ENCODE assay signal across 8 cellular contexts in the genomic region with DNA sequence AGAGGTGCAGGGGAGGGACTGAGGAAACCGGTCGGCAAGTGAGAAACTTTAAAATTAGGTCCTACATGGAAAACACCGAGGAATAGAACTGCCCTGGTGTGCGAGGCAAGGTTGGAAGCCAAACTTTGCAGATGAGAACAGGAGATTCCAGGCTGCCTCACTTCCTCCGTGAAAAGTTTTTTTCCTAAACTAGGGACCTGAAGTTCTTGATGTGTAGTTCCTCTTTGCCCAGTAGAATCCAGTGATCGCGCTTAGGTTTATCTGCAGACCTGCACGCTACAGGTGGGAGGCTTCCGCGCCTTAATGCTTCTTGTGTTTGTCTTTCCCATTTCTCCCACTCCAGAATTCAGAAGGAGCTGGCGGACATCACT. TPM values are rescaled to one million over a fixed set of nuclear protein-coding genes. Genes with fewer than 3 reads are reported as not detected.
DNase-seq lines count a peak whose midpoint lies in the region; ATAC-seq and TF ChIP-seq lines count a peak whose summit lies in the region.

No MANE protein-coding gene starts in this region.

- H2AK5ac ChIP-seq in trophoblast cell (ENCODE audit: low read length) = no peak overlapping the region

- H2BK120ac ChIP-seq in trophoblast cell (ENCODE audit: insufficient read depth, low read length, poor library complexity) = no peak overlapping the region

- TF ChIP-seq CTCF in cardiac muscle cell (IDR thresholded peaks at IDR 0.05; ENCODE audit: low read depth, low read length) (no peak), SK-N-SH (IDR thresholded peaks at IDR 0.05) (no peak), fibroblast of mammary gland (conservative IDR thresholded peaks at IDR 0.05; ENCODE audit: control insufficient read depth, insufficient read depth, low read depth, low read length) (no peak)

- peak overlapping the region; percentile 67 for H4K91ac ChIP-seq in trophoblast cell (ENCODE audit: low read depth, low read length)

- no peaks in the 10 kb centered on the region for H3K36me3 ChIP-seq in cardiac muscle cell
- H3K36me3 ChIP-seq in SK-N-SH (replicated peaks in 1 of 2; ENCODE audit: control insufficient read depth in 1 of 2, insufficient read depth in 2 of 2, low read length in 1 of 2) = peaks cover 17 to 25% of the 10 kb centered on the region in 2 experiments
- H3K36me3 ChIP-seq in trophoblast cell (ENCODE audit: control insufficient read depth in 1 of 2, insufficient read depth in 2 of 2, low read length in 2 of 2) = no peaks in the 10 kb centered on the region

- no peak overlapping the region for H2BK5ac ChIP-seq in trophoblast cell (ENCODE audit: low read depth, low read length, poor library complexity)

- intact Hi-C loops in Right ventricle myocardium inferior (cut with DNase I) = no loop called here

- peak overlapping the region; percentile 47 for H3K4me3 ChIP-seq in cardiac muscle cell
- peak overlapping the region; percentile 63 to 67 for H3K4me3 ChIP-seq in SK-N-SH (ENCODE audit: low read depth in 2 of 2, low read length in 1 of 2)
- H3K4me3 ChIP-seq in fibroblast of mammary gland (ENCODE audit: control insufficient read depth, low read depth, low read length) = peak overlapping the region; percentile 68
- H3K4me3 ChIP-seq in trophoblast cell (ENCODE audit: low read depth, low read length) = peak overlapping the region; percentile 74

- ATAC-seq in Right ventricle myocardium inferior (no peak), HG03457 (IDR thresholded peaks at IDR 0.05; ENCODE audit: unreplicated experiment) (no peak), GM18519 (IDR thresholded peaks at IDR 0.05; ENCODE audit: low FRiP score, unreplicated experiment) (no peak), HG02840 (IDR thresholded peaks at IDR 0.05; ENCODE audit: low FRiP score, unreplicated experiment) (no peak)

- no peak for DNase-seq in cardiac muscle cell (ENCODE audit: low read depth in 1 of 2, low spot score in 1 of 2)
- no peak for DNase-seq in Right ventricle myocardium inferior (ENCODE audit: missing footprints)
- DNase-seq in SK-N-SH = no peak
- no peak for DNase-seq in fibroblast of mammary gland (ENCODE audit: low read depth)
- peak in 1 of 2 donors; percentile 28 for DNase-seq in trophoblast cell

- peaks cover 22% of the 10 kb centered on the region for H3F3A ChIP-seq in SK-N-SH (replicated peaks; ENCODE audit: insufficient read depth)

- H3K4me2 ChIP-seq in SK-N-SH (peak overlapping the region; percentile 95), trophoblast cell (ENCODE audit: low read length) (peak overlapping the region; percentile 78)

- peak overlapping the region; percentile 52 for H4K8ac ChIP-seq in trophoblast cell (ENCODE audit: low read depth, low read length)

- H2AFZ ChIP-seq in SK-N-SH (ENCODE audit: low read depth) (peak overlapping the region; percentile 41; the same call in 1 of the 2 replicates), trophoblast cell (ENCODE audit: insufficient read depth, low read length, poor library complexity) (peak overlapping the region; percentile 5)

- H3K4me1 ChIP-seq in cardiac muscle cell (ENCODE audit: low read depth) (peaks cover 39% of the 10 kb centered on the region), SK-N-SH (ENCODE audit: control insufficient read depth in 1 of 2, insufficient read depth in 2 of 2, low read depth in 1 of 2, low read length in 1 of 2) (peaks cover 8 to 37% of the 10 kb centered on the region in 2 experiments; a peak in 2 of 4 replicates), trophoblast cell (ENCODE audit: control insufficient read depth in 1 of 2, insufficient read depth in 2 of 2, low read length in 2 of 2) (peaks cover 2 to 5% of the 10 kb centered on the region in 2 experiments)

- H2BK12ac ChIP-seq in trophoblast cell (ENCODE audit: low read length) = no peak overlapping the region

- H3K9ac ChIP-seq in SK-N-SH (peak overlapping the region; percentile 32; the same call in 1 of the 2 replicates), trophoblast cell (ENCODE audit: low read length) (peak overlapping the region; percentile 54)

- TF ChIP-seq EP300 in SK-N-SH (IDR thresholded peaks at IDR 0.05; ENCODE audit: borderline replicate concordance in 1 of 2, low read depth in 1 of 2, low read length in 1 of 2) = no peak

- H4K20me1 ChIP-seq in SK-N-SH (ENCODE audit: insufficient read depth) = peaks cover 17% of the 10 kb centered on the region

- peak overlapping the region; percentile 12 for H4K12ac ChIP-seq in trophoblast cell (ENCODE audit: low read depth, low read length)

- H3K27me3 ChIP-seq in cardiac muscle cell (no peaks in the 10 kb centered on the region), SK-N-SH (ENCODE audit: insufficient read depth) (no peaks in the 10 kb centered on the region), trophoblast cell (ENCODE audit: insufficient read depth, low read length) (no peaks in the 10 kb centered on the region)

- no peak for TF ChIP-seq RAD21 in SK-N-SH (IDR thresholded peaks at IDR 0.05; ENCODE audit: low read length)

- peaks cover 6% of the 10 kb centered on the region for H3K79me1 ChIP-seq in trophoblast cell (ENCODE audit: low read length)

- no peak overlapping the region for H3K23ac ChIP-seq in trophoblast cell (ENCODE audit: low read length)

- H3K4ac ChIP-seq in trophoblast cell (ENCODE audit: low read depth, low read length) = no peak overlapping the region

- H3K9me3 ChIP-seq in cardiac muscle cell (ENCODE audit: low read depth) (no peaks in the 10 kb centered on the region), SK-N-SH (no peaks in the 10 kb centered on the region), trophoblast cell (ENCODE audit: insufficient read depth, low read depth, low read length) (no peaks in the 10 kb centered on the region)

- peak overlapping the region; percentile 60 for H3K18ac ChIP-seq in trophoblast cell (ENCODE audit: low read length)

- H3K27ac ChIP-seq in cardiac muscle cell (peak overlapping the region; percentile 82), SK-N-SH (ENCODE audit: low read depth in 2 of 2, low read length in 1 of 2) (peak overlapping the region in 1 of 2 experiments; percentile 79; a peak in 2 of 4 replicates), trophoblast cell (ENCODE audit: low read depth, low read length) (no peak overlapping the region)

- CTCF ChIA-PET in SK-N-SH (lab: Yijun Ruan, JAX) = interaction anchor here (1.1 to 1.8 kb wide), 7 partner anchors 10 to 184 kb away, joined by 3 to 6 read pairs (median 4); no protein-coding TSS in a partner anchor

- peak overlapping the region; percentile 37 for H3K14ac ChIP-seq in trophoblast cell (ENCODE audit: low read length)

- WGBS in SK-N-SH (ENCODE audit: low lambda C conversion rate) = 51% methylated on average over 11 of the region's 11 CpGs
- no CpG with 5 or more reads among the region's 11 CpGs for WGBS in trophoblast cell (ENCODE audit: extremely low coverage, insufficient coverage, insufficient read length)

- POLR2A ChIA-PET in SK-N-SH (lab: Yijun Ruan, JAX) = interaction anchor here (2.6 kb wide), 1 partner anchor 106 kb away, joined by 17 read pairs; a partner anchor contains a TSS

- no peaks in the 10 kb centered on the region for H3K9me2 ChIP-seq in SK-N-SH

- H3K79me2 ChIP-seq in SK-N-SH (ENCODE audit: insufficient read depth) (peaks cover 70% of the 10 kb centered on the region), trophoblast cell (ENCODE audit: control insufficient read depth, insufficient read depth, low read length, poor library complexity) (peaks cover 12% of the 10 kb centered on the region)

TF ChIP-seq in SK-N-SH, 30 proteins besides CTCF, POLR2A, EP300 and RAD21 (continues in another document):
- TF ChIP-seq RCOR1 (IDR thresholded peaks at IDR 0.05; ENCODE audit: low read length) (no peak), GATA2 (CRISPR knock-in tag; IDR thresholded peaks at IDR 0.05) (no peak), GABPA (IDR thresholded peaks at IDR 0.05; ENCODE audit: low read depth) (no peak), NFIC (IDR thresholded peaks at IDR 0.05; ENCODE audit: borderline replicate concordance) (no peak), YY1 (IDR thresholded peaks at IDR 0.05; ENCODE audit: low read depth) (no peak)
- TF ChIP-seq, protein P1, sequence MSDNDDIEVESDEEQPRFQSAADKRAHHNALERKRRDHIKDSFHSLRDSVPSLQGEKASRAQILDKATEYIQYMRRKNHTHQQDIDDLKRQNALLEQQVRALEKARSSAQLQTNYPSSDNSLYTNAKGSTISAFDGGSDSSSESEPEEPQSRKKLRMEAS (IDR thresholded peaks at IDR 0.05; ENCODE audit: low read depth) = no peak
- TF ChIP-seq, protein P2, sequence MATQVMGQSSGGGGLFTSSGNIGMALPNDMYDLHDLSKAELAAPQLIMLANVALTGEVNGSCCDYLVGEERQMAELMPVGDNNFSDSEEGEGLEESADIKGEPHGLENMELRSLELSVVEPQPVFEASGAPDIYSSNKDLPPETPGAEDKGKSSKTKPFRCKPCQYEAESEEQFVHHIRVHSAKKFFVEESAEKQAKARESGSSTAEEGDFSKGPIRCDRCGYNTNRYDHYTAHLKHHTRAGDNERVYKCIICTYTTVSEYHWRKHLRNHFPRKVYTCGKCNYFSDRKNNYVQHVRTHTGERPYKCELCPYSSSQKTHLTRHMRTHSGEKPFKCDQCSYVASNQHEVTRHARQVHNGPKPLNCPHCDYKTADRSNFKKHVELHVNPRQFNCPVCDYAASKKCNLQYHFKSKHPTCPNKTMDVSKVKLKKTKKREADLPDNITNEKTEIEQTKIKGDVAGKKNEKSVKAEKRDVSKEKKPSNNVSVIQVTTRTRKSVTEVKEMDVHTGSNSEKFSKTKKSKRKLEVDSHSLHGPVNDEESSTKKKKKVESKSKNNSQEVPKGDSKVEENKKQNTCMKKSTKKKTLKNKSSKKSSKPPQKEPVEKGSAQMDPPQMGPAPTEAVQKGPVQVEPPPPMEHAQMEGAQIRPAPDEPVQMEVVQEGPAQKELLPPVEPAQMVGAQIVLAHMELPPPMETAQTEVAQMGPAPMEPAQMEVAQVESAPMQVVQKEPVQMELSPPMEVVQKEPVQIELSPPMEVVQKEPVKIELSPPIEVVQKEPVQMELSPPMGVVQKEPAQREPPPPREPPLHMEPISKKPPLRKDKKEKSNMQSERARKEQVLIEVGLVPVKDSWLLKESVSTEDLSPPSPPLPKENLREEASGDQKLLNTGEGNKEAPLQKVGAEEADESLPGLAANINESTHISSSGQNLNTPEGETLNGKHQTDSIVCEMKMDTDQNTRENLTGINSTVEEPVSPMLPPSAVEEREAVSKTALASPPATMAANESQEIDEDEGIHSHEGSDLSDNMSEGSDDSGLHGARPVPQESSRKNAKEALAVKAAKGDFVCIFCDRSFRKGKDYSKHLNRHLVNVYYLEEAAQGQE (IDR thresholded peaks at IDR 0.05; ENCODE audit: low read depth, low read length) = no peak

RNA-seq across cellular contexts. Expression of a gene that starts 5.3 kb away (rescaled TPM):
- total RNA-seq in cardiac muscle cell = 198 and 202 TPM in 2 replicates
- 26.8 and 33.5 TPM in 2 replicates for polyA plus RNA-seq in cardiac muscle cell
- 75.3 TPM for total RNA-seq in Right ventricle myocardium inferior
- 59.9 and 85.2 TPM in 2 replicates for polyA plus RNA-seq in SK-N-SH (2012; rRNA removed)
- 90.1 and 110 TPM in 2 replicates for polyA plus RNA-seq in SK-N-SH (2012; cell fraction: cytosol; rRNA removed)
- polyA plus RNA-seq in SK-N-SH (2012; cell fraction: nucleus; rRNA removed) = 23.7 and 54.6 TPM in 2 replicates
- 130 and 138 TPM in 2 replicates for polyA plus RNA-seq in trophoblast cell (2013)
